10 cellular contexts compared by ENCODE assay signal in genomic region chr15:90986790-90987507, GRCh38. TPM values are rescaled to one million over a fixed set of nuclear protein-coding genes. Genes with fewer than 3 reads are reported as not detected.
A peak's percentile ranks its signal among the peaks of the same experiment; 100 is the strongest.
DNase-seq lines count a peak whose midpoint lies in the region; ATAC-seq and TF ChIP-seq lines count a peak whose summit lies in the region.
"Had no signal": no experiment of that assay in that cellular context is flagged by ENCODE, and none has a peak within 500 bp of the region (broad histone marks: within the 10 kb centered on the region; RNA-seq: fewer than 3 reads in every experiment).

No MANE protein-coding gene starts in this region.

- peaks cover 13% of the 10 kb centered on the region for H3K4me1 Mint-ChIP-seq in activated naive CD8-positive, alpha-beta T cell treated with anti-CD3 and anti-CD28 coated beads for 36 hours

- H3K27me3 Mint-ChIP-seq in activated naive CD8-positive, alpha-beta T cell treated with anti-CD3 and anti-CD28 coated beads for 36 hours: peaks cover 1% of the 10 kb centered on the region
- H3K27me3 Mint-ChIP-seq: activated naive CD8-positive, alpha-beta T cell treated with anti-CD3 and anti-CD28 coated beads, Interleukin-2, amount 10 ng/mL, durations not matched to agents 7 days and 5 days had no signal

- peaks cover 22% of the 10 kb centered on the region for H3K36me3 Mint-ChIP-seq in activated naive CD8-positive, alpha-beta T cell treated with anti-CD3 and anti-CD28 coated beads for 36 hours

- intact Hi-C loops in Right ventricle myocardium superior (cut with DNase I): no loop called here

- no peaks in the 10 kb centered on the region for H3K9me3 Mint-ChIP-seq in activated naive CD8-positive, alpha-beta T cell treated with anti-CD3 and anti-CD28 coated beads for 36 hours
- H3K9me3 Mint-ChIP-seq: activated naive CD8-positive, alpha-beta T cell treated with anti-CD3 and anti-CD28 coated beads, Interleukin-2, amount 10 ng/mL, durations not matched to agents 7 days and 5 days had no signal

- DNase-seq in activated naive CD8-positive, alpha-beta T cell treated with anti-CD3 and anti-CD28 coated beads for 36 hours: no peak
- no peak for DNase-seq in coronary artery (ENCODE audit: low spot score)
- no peak for DNase-seq in activated CD4-positive, alpha-beta T cell treated with anti-CD3 and anti-CD28 coated beads for 48 hours
- DNase-seq in Right ventricle myocardium superior: no peak
- DNase-seq: activated naive CD8-positive, alpha-beta T cell treated with anti-CD3 and anti-CD28 coated beads, Interleukin-2, amount 10 ng/mL, durations not matched to agents 7 days and 5 days had no signal

- ATAC-seq in GM19455 (IDR thresholded peaks at IDR 0.05; ENCODE audit: unreplicated experiment) (peak; percentile 71), HG03432 (IDR thresholded peaks at IDR 0.05; ENCODE audit: unreplicated experiment) (peak; percentile 62), esophagus mucosa (peak; percentile 63), Right ventricle myocardium superior (ENCODE audit: poor library complexity) (no peak)

- no peak for TF ChIP-seq CTCF in GM12875 (IDR thresholded peaks at IDR 0.05; ENCODE audit: borderline replicate concordance, insufficient read depth, low read depth, low read length)
- TF ChIP-seq CTCF in coronary artery (IDR thresholded peaks at IDR 0.05): no peak

- H3K27ac Mint-ChIP-seq in activated naive CD8-positive, alpha-beta T cell treated with anti-CD3 and anti-CD28 coated beads for 36 hours: no peak overlapping the region

- peak overlapping the region; percentile 10 for H3K4me3 ChIP-seq in GM12875 (ENCODE audit: low read depth, low read length)
- H3K4me3 ChIP-seq in coronary artery: no peak overlapping the region

- no peak overlapping the region for H3K27ac ChIP-seq in coronary artery
- H3K27ac ChIP-seq: neutrophil had no signal

- no peak overlapping the region for H3K4me3 Mint-ChIP-seq in activated naive CD8-positive, alpha-beta T cell treated with anti-CD3 and anti-CD28 coated beads for 36 hours
- H3K4me3 Mint-ChIP-seq: activated naive CD8-positive, alpha-beta T cell treated with anti-CD3 and anti-CD28 coated beads, Interleukin-2, amount 10 ng/mL, durations not matched to agents 7 days and 5 days had no signal

RNA-seq across cellular contexts. Expression of gene PRC1, which starts 7.4 kb away (rescaled TPM):
- 49.4 TPM for total RNA-seq in esophagus mucosa
- 10 to 100 TPM; 89.2 to 90.3 TPM for total RNA-seq in activated naive CD8-positive, alpha-beta T cell treated with anti-CD3 and anti-CD28 coated beads for 36 hours
- 3.7 TPM for total RNA-seq in Right ventricle myocardium superior

RNA-seq across cellular contexts. Expression of gene RCCD1, which starts 32.3 kb away (rescaled TPM):
- total RNA-seq in esophagus mucosa (8.8 TPM), Right ventricle myocardium superior (9.3 TPM)
- 10 to 100 TPM; 23.3 to 23.6 TPM for total RNA-seq in activated naive CD8-positive, alpha-beta T cell treated with anti-CD3 and anti-CD28 coated beads for 36 hours

RNA-seq across cellular contexts. Expression of gene VPS33B, which starts 35.4 kb away (rescaled TPM):
- total RNA-seq in esophagus mucosa (13.4 TPM), Right ventricle myocardium superior (4.4 TPM)
- total RNA-seq in activated naive CD8-positive, alpha-beta T cell treated with anti-CD3 and anti-CD28 coated beads for 36 hours: 10 to 100 TPM; 17.2 to 23.3 TPM

RNA-seq across cellular contexts. Expression of gene UNC45A, which starts 51.9 kb away (rescaled TPM):
- total RNA-seq in esophagus mucosa: 48.9 TPM
- 10 to 100 TPM; 62.7 to 65.5 TPM for total RNA-seq in activated naive CD8-positive, alpha-beta T cell treated with anti-CD3 and anti-CD28 coated beads for 36 hours
- total RNA-seq in Right ventricle myocardium superior: 26.5 TPM

RNA-seq across cellular contexts. Expression of gene HDDC3, which starts 54.6 kb away (rescaled TPM):
- total RNA-seq in esophagus mucosa (10.6 TPM), Right ventricle myocardium superior (15.5 TPM)
- 10 to 100 TPM; 38.4 to 44.3 TPM for total RNA-seq in activated naive CD8-positive, alpha-beta T cell treated with anti-CD3 and anti-CD28 coated beads for 36 hours

Comparison
In these comparisons a context has a peak if more than half of its experiments do, and no peak if none do; other contexts are left out.
1. RNA of gene PRC1, which starts 7.4 kb away (total RNA-seq): 89.2 to 90.3 TPM in activated naive CD8-positive, alpha-beta T cell treated with anti-CD3 and anti-CD28 coated beads for 36 hours and 49.4 TPM in esophagus mucosa (single experiment); 3.7 TPM in Right ventricle myocardium superior (single experiment); every median in the first group is over 10 times any median in the second.